Comparison of ENCODE assay signal across 9 cellular contexts in genomic region chr10:42755028-42755451, GRCh38. TPM values are rescaled to one million over a fixed set of nuclear protein-coding genes. Genes with fewer than 3 reads are reported as not detected.
DNase-seq lines count a peak whose midpoint lies in the region; ATAC-seq and TF ChIP-seq lines count a peak whose summit lies in the region.
"Had no signal": no experiment of that assay in that cellular context is flagged by ENCODE, and none has a peak within 500 bp of the region (broad histone marks: within the 10 kb centered on the region; RNA-seq: fewer than 3 reads in every experiment).

No MANE protein-coding gene starts in this region.

- no peaks in the 10 kb centered on the region for H3K36me3 ChIP-seq in vagina

- H3K27ac Mint-ChIP-seq in natural killer cell treated with Interleukin-12 subunit alpha and Interleukin-12 subunit beta and Interleukin-15 and Interleukin-18, amount 100 ng/mL, for 72 hours: no peak overlapping the region
- H3K27ac Mint-ChIP-seq: CD4-positive, alpha-beta memory T cell had no signal

- peak overlapping the region; percentile 51 to 55 for H3K4me3 ChIP-seq in vagina

- H3K4me1 Mint-ChIP-seq in natural killer cell treated with Interleukin-12 subunit alpha and Interleukin-12 subunit beta and Interleukin-15 and Interleukin-18, amount 100 ng/mL, for 72 hours (ENCODE audit: low read depth in 2 of 2): peaks cover 3 to 6% of the 10 kb centered on the region in 2 donors

- peak overlapping the region; percentile 69 for H3K27ac ChIP-seq in vagina

- H3K4me1 ChIP-seq in vagina: peaks cover 35% of the 10 kb centered on the region

- H3K4me3 Mint-ChIP-seq in natural killer cell treated with Interleukin-12 subunit alpha and Interleukin-12 subunit beta and Interleukin-15 and Interleukin-18, amount 100 ng/mL, for 72 hours: peak overlapping the region; percentile 47

- no peaks in the 10 kb centered on the region for H3K27me3 ChIP-seq in vagina

- H3K36me3 Mint-ChIP-seq in natural killer cell treated with Interleukin-12 subunit alpha and Interleukin-12 subunit beta and Interleukin-15 and Interleukin-18, amount 100 ng/mL, for 72 hours: no peaks in the 10 kb centered on the region
- H3K36me3 Mint-ChIP-seq: CD4-positive, alpha-beta memory T cell had no signal

- DNase-seq in Right ventricle myocardium inferior (ENCODE audit: missing footprints) (no peak), cardiac septum (ENCODE audit: low spot score) (no peak), vagina (ENCODE audit: extremely low spot score in 2 of 2) (no peak), ureter (ENCODE audit: low spot score) (no peak), COLO829 (ENCODE audit: low spot score) (no peak)
- no peak for DNase-seq in natural killer cell treated with Interleukin-12 subunit alpha and Interleukin-12 subunit beta and Interleukin-15 and Interleukin-18, amount 100 ng/mL, for 72 hours (ENCODE audit: low spot score)

- no peaks in the 10 kb centered on the region for H3K9me3 Mint-ChIP-seq in natural killer cell treated with Interleukin-12 subunit alpha and Interleukin-12 subunit beta and Interleukin-15 and Interleukin-18, amount 100 ng/mL, for 72 hours

- peak; percentile 11 for ATAC-seq in Right ventricle myocardium inferior
- peak; percentile 3 for ATAC-seq in esophagus mucosa
- peak in 1 of 2 donors; percentile 7 for ATAC-seq in natural killer cell treated with Interleukin-12 subunit alpha and Interleukin-12 subunit beta and Interleukin-15 and Interleukin-18, amount 100 ng/mL, for 72 hours
- no peak for ATAC-seq in HG02852 (IDR thresholded peaks at IDR 0.05; ENCODE audit: unreplicated experiment)

- TF ChIP-seq POLR2A in vagina (IDR thresholded peaks at IDR 0.05): no peak

- peak in 1 of 3 experiments; percentile 9 for TF ChIP-seq CTCF in vagina (IDR thresholded peaks at IDR 0.05)

- intact Hi-C loops in Right ventricle myocardium inferior (cut with DNase I): no loop called here
- intact Hi-C loops in cardiac septum (cut with DNase I): no loop called here
- intact Hi-C loops in vagina (cut with DNase I): loop anchor here (10.0 kb wide), 1 partner anchor 350 kb away; no protein-coding TSS in a partner anchor

- no peaks in the 10 kb centered on the region for H3K9me3 ChIP-seq in vagina

- peaks cover 28 to 42% of the 10 kb centered on the region in 2 donors for H3K27me3 Mint-ChIP-seq in natural killer cell treated with Interleukin-12 subunit alpha and Interleukin-12 subunit beta and Interleukin-15 and Interleukin-18, amount 100 ng/mL, for 72 hours

RNA-seq across cellular contexts. Expression of gene BMS1, which starts 27.6 kb away (rescaled TPM):
- total RNA-seq in Right ventricle myocardium inferior: 15.0 TPM
- total RNA-seq in cardiac septum: 13.4 TPM
- 10.0 TPM for total RNA-seq in esophagus mucosa
- total RNA-seq in natural killer cell treated with Interleukin-12 subunit alpha and Interleukin-12 subunit beta and Interleukin-15 and Interleukin-18, amount 100 ng/mL, for 72 hours: 10 to 100 TPM; 24.1 to 34.2 TPM
- total RNA-seq in vagina: 12.0 TPM
- total RNA-seq in ureter: 19.2 TPM
